Comparison of ENCODE assay signal across 14 cellular contexts in the genomic region with DNA sequence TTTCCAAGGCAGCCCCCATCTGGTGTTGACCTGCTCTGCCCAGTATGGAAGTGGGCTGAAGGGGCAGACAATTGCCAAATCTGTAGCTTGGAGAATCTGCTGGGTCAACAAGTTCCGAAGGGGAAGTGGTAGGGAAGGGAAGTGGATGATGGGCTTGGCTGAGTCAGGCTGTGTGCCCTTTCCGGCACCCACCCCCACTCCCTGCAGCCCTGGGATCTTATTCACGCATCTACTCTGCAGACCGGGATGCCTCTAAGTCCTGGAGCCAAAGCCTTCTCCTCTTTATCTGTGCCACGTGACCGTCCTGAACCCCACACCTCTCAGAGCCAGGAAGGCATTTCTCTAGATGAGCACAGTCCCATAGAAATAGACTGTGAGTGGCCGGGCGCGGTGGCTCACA. TPM values are rescaled to one million over a fixed set of nuclear protein-coding genes. Genes with fewer than 3 reads are reported as not detected.
DNase-seq lines count a peak whose midpoint lies in the region; ATAC-seq and TF ChIP-seq lines count a peak whose summit lies in the region.
"Had no signal": no experiment of that assay in that cellular context is flagged by ENCODE, and none has a peak within 500 bp of the region (broad histone marks: within the 10 kb centered on the region; RNA-seq: fewer than 3 reads in every experiment).

No MANE protein-coding gene starts in this region.

- TF ChIP-seq CTCF in esophagus muscularis mucosa (IDR thresholded peaks at IDR 0.05) = no peak
- TF ChIP-seq CTCF in mucosa of descending colon (IDR thresholded peaks at IDR 0.05) = no peak

- no peak for TF ChIP-seq POLR2A in esophagus muscularis mucosa (IDR thresholded peaks at IDR 0.05; ENCODE audit: low read depth)

- H3K27me3 ChIP-seq in BLaER1 treated with 17β-estradiol and CSF1 and Interleukin-3, amounts not matched to agents 10 nM and 100 nM = no peaks in the 10 kb centered on the region
- H3K27me3 ChIP-seq in esophagus muscularis mucosa = peaks cover 0 to 54% (median 6%) of the 10 kb centered on the region in 4 donors
- H3K27me3 ChIP-seq: neural progenitor cell had no signal

- peak; percentile 55 for DNase-seq in NOMO-1 treated with DMSO at 0.1 percent for 48 hours (lab: John Stamatoyannopoulos, UW; ENCODE audit: unreplicated experiment)
- no peak for DNase-seq in esophagus muscularis mucosa (ENCODE audit: extremely low spot score)
- DNase-seq in mucosa of descending colon = peak in 1 of 3 donors; percentile 23
- no peak for DNase-seq in AML-193 (lab: John Stamatoyannopoulos, UW)
- DNase-seq in activated naive CD4-positive, alpha-beta T cell treated with anti-CD3 and anti-CD28 coated beads, Interleukin-2, amount 50 U/mL, for 16 hours = no peak
- DNase-seq in NCI-H510A treated with DMSO at 0.1 percent for 48 hours (lab: John Stamatoyannopoulos, UW) = no peak
- DNase-seq: activated T-cell treated with anti-CD3 and anti-CD28 coated beads for 4 hours; NCI-H2107; PC-9; stimulated activated naive CD4-positive, alpha-beta T cell treated with Interleukin-2 at 50 U/mL for 16 hours had no signal

- peaks cover 0 to 100% (median 23%) of the 10 kb centered on the region in 10 experiments; a peak in 16 of 20 replicates for H3K4me1 ChIP-seq in BLaER1 treated with 17β-estradiol and CSF1 and Interleukin-3, amounts not matched to agents 10 nM and 100 nM
- H3K4me1 ChIP-seq in esophagus muscularis mucosa (no peaks in the 10 kb centered on the region), mucosa of descending colon (ENCODE audit: low read depth) (no peaks in the 10 kb centered on the region)
- H3K4me1 ChIP-seq: neural progenitor cell had no signal

- ATAC-seq in mucosa of descending colon (peak; percentile 69), GM19324 (IDR thresholded peaks at IDR 0.05; ENCODE audit: low FRiP score, unreplicated experiment) (no peak)

- intact Hi-C loops in esophagus muscularis mucosa (cut with DNase I) (no loop called here), mucosa of descending colon (cut with DNase I, micrococcal nuclease) (no loop called here)

- H3K27ac ChIP-seq in BLaER1 treated with 17β-estradiol and CSF1 and Interleukin-3, amounts not matched to agents 10 nM and 100 nM = peak overlapping the region in 7 of 11 experiments; percentile 11 to 99 (median 84); a peak in 12 of 22 replicates
- H3K27ac ChIP-seq in esophagus muscularis mucosa (replicated peaks in 1 of 4) = peak overlapping the region in 3 of 4 donors; percentile 13 to 53 (median 37)
- H3K27ac ChIP-seq: neural progenitor cell, PC-9, VCaP had no signal

- H3K9ac ChIP-seq in BLaER1 treated with 17β-estradiol and CSF1 and Interleukin-3, amounts not matched to agents 10 nM and 100 nM = peak overlapping the region in 6 of 11 experiments; percentile 29 to 92 (median 68); a peak in 9 of 22 replicates
- H3K9ac ChIP-seq: neural progenitor cell had no signal

- peaks cover 0 to 23% (median 0%) of the 10 kb centered on the region in 11 experiments; a peak in 7 of 22 replicates for H3K36me3 ChIP-seq in BLaER1 treated with 17β-estradiol and CSF1 and Interleukin-3, amounts not matched to agents 10 nM and 100 nM
- H3K36me3 ChIP-seq in esophagus muscularis mucosa = no peaks in the 10 kb centered on the region
- H3K36me3 ChIP-seq in mucosa of descending colon (ENCODE audit: low read depth) = no peaks in the 10 kb centered on the region
- H3K36me3 ChIP-seq: neural progenitor cell had no signal

- H3K9me3 ChIP-seq in BLaER1 treated with 17β-estradiol and CSF1 and Interleukin-3, amounts not matched to agents 10 nM and 100 nM (replicated peaks in 1 of 11) = peaks cover 0 to 30% (median 5%) of the 10 kb centered on the region in 11 experiments; a peak in 12 of 22 replicates
- H3K9me3 ChIP-seq in esophagus muscularis mucosa = no peaks in the 10 kb centered on the region
- no peaks in the 10 kb centered on the region for H3K9me3 ChIP-seq in mucosa of descending colon

- H4K20me1 ChIP-seq in BLaER1 treated with 17β-estradiol and CSF1 and Interleukin-3, amounts not matched to agents 10 nM and 100 nM = no peaks in the 10 kb centered on the region

- H3K4me3 ChIP-seq in BLaER1 treated with 17β-estradiol and CSF1 and Interleukin-3, amounts not matched to agents 10 nM and 100 nM = peak overlapping the region in 4 of 10 experiments; percentile 24 to 51 (median 40); a peak in 6 of 20 replicates
- H3K4me3 ChIP-seq in esophagus muscularis mucosa = no peak overlapping the region
- no peak overlapping the region for H3K4me3 ChIP-seq in mucosa of descending colon
- H3K4me3 ChIP-seq: neural progenitor cell, PC-9 had no signal

- no peak for TF ChIP-seq EP300 in esophagus muscularis mucosa (IDR thresholded peaks at IDR 0.05)

- H3K4me2 ChIP-seq in BLaER1 treated with 17β-estradiol and CSF1 and Interleukin-3, amounts not matched to agents 10 nM and 100 nM = peak overlapping the region in 10 of 11 experiments; percentile 18 to 98 (median 78); a peak in 18 of 22 replicates
- H3K4me2 ChIP-seq: neural progenitor cell, PC-9 had no signal

- 56% methylated on average over 9 of the region's 9 CpGs for WGBS in esophagus muscularis mucosa

RNA-seq across cellular contexts. Expression of gene C5AR2, which starts 7.5 kb away (rescaled TPM):
- total RNA-seq in esophagus muscularis mucosa = 1 to 10 TPM in 1 of 4 donors, under 1 TPM in 3; 0.42 to 4.6 (median 0.72) TPM
- total RNA-seq in mucosa of descending colon = 1 to 10 TPM in 2 of 3 donors, under 1 TPM in 1; 0.29 to 1.6 (median 1.4) TPM
- total RNA-seq: PC-9 had no signal

RNA-seq across cellular contexts. Expression of gene C5AR1, which starts 14.8 kb away (rescaled TPM):
- 10 to 100 TPM in 1 of 4 donors, 1 to 10 TPM in 3; 5.0 to 32.6 (median 7.0) TPM for total RNA-seq in esophagus muscularis mucosa
- 10 to 100 TPM in 1 of 3 donors, 1 to 10 TPM in 2; 5.1 to 13.5 (median 7.9) TPM for total RNA-seq in mucosa of descending colon

RNA-seq across cellular contexts. Expression of gene DHX34, which starts 24.6 kb away (rescaled TPM):
- total RNA-seq in esophagus muscularis mucosa (10 to 100 TPM in 3 of 4 donors, 1 to 10 TPM in 1; 9.1 to 15.6 (median 12.2) TPM), mucosa of descending colon (10 to 100 TPM in 2 of 3 donors, 1 to 10 TPM in 1; 8.7 to 12.3 (median 11.0) TPM)

RNA-seq across cellular contexts. Expression of gene INAFM1, which starts 49.8 kb away (rescaled TPM):
- total RNA-seq in esophagus muscularis mucosa = 10 to 100 TPM; 12.5 to 17.4 (median 16.9) TPM
- total RNA-seq in mucosa of descending colon = 10 to 100 TPM; 14.7 to 28.9 (median 16.7) TPM
